Comparison of ENCODE assay signal across 8 cellular contexts in the genomic region with DNA sequence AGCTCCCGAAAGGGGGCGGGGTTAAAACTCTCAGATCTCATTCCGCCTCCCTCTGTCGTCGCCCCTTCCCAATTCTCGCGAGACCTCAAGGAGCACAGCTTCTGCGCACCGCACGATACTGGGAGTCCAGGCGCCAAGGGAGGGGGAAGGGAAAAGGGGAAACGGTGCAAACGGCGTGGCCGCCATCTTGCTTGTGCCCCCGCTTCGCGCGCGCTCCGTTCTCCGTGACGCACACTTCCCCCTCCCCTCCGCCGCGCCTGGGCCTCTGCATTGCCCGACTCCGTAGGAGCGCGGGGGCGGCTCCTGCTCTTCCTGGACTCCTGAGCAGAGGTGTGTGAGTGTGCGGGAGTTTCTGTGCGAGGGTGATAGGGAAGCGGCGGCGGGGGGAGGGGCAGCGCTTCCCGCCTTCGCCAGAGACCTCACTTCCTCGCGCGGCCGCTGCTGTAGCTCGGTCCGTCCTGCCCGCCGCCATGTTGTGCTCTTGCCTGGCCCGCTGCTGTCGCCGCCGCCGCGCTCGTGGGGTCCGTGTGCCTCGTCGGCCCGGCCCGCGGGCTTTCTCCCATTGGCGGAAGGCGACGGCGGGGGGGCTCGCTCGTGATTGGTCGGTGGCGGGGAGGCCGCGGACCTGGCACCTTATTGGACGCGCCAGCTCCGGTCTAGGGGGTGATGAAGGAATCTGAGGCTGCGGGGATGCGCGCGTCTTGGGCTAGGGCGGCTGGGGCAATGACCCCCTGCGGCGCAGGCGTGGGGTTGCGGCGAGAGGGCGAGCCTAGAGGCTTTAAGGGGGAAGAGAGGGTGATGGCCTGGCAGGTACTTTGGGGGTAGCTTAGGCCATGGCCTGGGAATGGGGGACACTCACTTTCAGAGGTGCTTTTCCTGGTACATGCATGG. TPM values are rescaled to one million over a fixed set of nuclear protein-coding genes. Genes with fewer than 3 reads are reported as not detected.
DNase-seq lines count a peak whose midpoint lies in the region; ATAC-seq lines count a peak whose summit lies in the region.

A gene (plus strand): TSS at position 167 of the 891 bp plus-strand sequence. CDS start 47,140 bp downstream, outside the sequence.

- H3K27ac ChIP-seq in BLaER1 = peak within 1 kb of the TSS; percentile 100

- peak within 1 kb of the TSS; percentile 90 for H3K4me2 ChIP-seq in BLaER1

- H3K9me3 ChIP-seq in BLaER1 = no peaks in the 10 kb centered on the region

- no peaks in the 10 kb centered on the region for H3K27me3 ChIP-seq in BLaER1

- peaks cover 13% of the 10 kb centered on the region for H3K36me3 ChIP-seq in BLaER1

- peaks cover 34% of the 10 kb centered on the region for H3K4me1 ChIP-seq in BLaER1

- peak within 1 kb of the TSS; percentile 82 for H3K4me3 ChIP-seq in BLaER1

- H3K9ac ChIP-seq in BLaER1 = peak within 1 kb of the TSS; percentile 100

- ATAC-seq in GM19328 (IDR thresholded peaks at IDR 0.05; ENCODE audit: unreplicated experiment) = peak; percentile 82
- ATAC-seq in HG03520 (IDR thresholded peaks at IDR 0.05; ENCODE audit: unreplicated experiment) = peak; percentile 75
- ATAC-seq in left lobe of liver = peak; percentile 85

- DNase-seq in NCI-H748 (lab: John Stamatoyannopoulos, UW; ENCODE audit: unreplicated experiment) (peak; percentile 100), dedifferentiated amniotic fluid mesenchymal stem cell (ENCODE audit: extremely low spot score) (peak; percentile 99), left lobe of liver (ENCODE audit: low spot score) (peak; percentile 96)
- DNase-seq in activated CD4-positive, alpha-beta T cell treated with anti-CD3 and anti-CD28 coated beads, Interleukin-2, amount 50 U/mL, for 1 hour = peak; percentile 92
- DNase-seq in stimulated activated CD4-positive, alpha-beta T cell treated with anti-CD3 and anti-CD28 coated beads, Interleukin-2, amount 100 ng/mL, for 4 hours (ENCODE audit: low read depth) = peak; percentile 96

- H4K20me1 ChIP-seq in BLaER1 = peaks cover 15% of the 10 kb centered on the region

RNA-seq across cellular contexts. Expression of the gene that starts here (rescaled TPM):
- total RNA-seq in left lobe of liver = 26.8 TPM

Comparison
In these comparisons a context has a peak if more than half of its experiments do, and no peak if none do; other contexts are left out.
1. Peak in every context shown above with its lines: DNase-seq, ATAC-seq, H3K4me3 ChIP-seq and H3K27ac ChIP-seq.